In the genomic region with DNA sequence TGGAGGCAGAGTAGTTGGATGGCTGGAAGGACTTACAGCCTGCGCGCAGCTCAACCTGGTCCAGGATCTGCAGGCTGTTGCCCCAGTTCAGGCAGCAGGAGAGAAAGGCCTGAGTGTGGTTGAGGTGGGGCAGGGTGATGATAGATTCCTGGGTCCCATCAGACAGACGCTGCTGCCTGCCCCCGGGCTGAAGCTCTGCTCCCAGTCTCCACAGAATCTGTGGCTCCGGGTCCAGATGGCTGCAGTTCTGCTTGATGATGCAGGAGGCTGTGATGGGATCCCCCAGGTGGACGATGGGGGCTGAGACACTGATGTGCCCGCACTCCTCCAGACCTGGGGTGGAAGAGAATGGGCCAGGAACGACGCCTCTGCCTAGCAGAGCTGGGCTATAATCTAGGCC, we compare ENCODE assay signal across 25 cellular contexts. TPM values are rescaled to one million over a fixed set of nuclear protein-coding genes. Genes with fewer than 3 reads are reported as not detected.
DNase-seq lines count a peak whose midpoint lies in the region; ATAC-seq, FAIRE-seq and TF ChIP-seq lines count a peak whose summit lies in the region.
"Had no signal": no experiment of that assay in that cellular context is flagged by ENCODE, and none has a peak within 500 bp of the region (broad histone marks: within the 10 kb centered on the region; RNA-seq: fewer than 3 reads in every experiment).

No MANE protein-coding gene starts in this region.

- no peak for TF ChIP-seq POLR2A in H1 (IDR thresholded peaks at IDR 0.05; ENCODE audit: control extremely low read depth in 1 of 2, low read depth in 2 of 2, low read length in 2 of 2)

- intact Hi-C loops in upper lobe of right lung (cut with DNase I) = no loop called here

- ATAC-seq in SK-N-SH treated with all-trans-retinoic acid at 6 μM for 48 hours (no peak; the same call in 2 of the 3 replicates), upper lobe of right lung (no peak)
- ATAC-seq in stimulated activated naive CD8-positive, alpha-beta T cell treated with anti-CD3 and anti-CD28 coated beads, Interleukin-15, amount 100 ng/mL, for 72 hours = no peak
- ATAC-seq: A549; CD8-positive, alpha-beta T cell; HepG2; PC-3; T-cell had no signal

- H2BK12ac ChIP-seq in H1 (ENCODE audit: low read depth, low read length) = no peak overlapping the region

- H3K9me2 ChIP-seq in SK-N-SH (no peaks in the 10 kb centered on the region), neural cell (ENCODE audit: insufficient read depth, low read length) (no peaks in the 10 kb centered on the region)

- H3K56ac ChIP-seq in H1 (replicated peaks; ENCODE audit: insufficient read length, low read depth, low read length) = no peak overlapping the region

- TF ChIP-seq EP300 in SK-N-SH (IDR thresholded peaks at IDR 0.05; ENCODE audit: borderline replicate concordance in 1 of 2, low read depth in 1 of 2, low read length in 1 of 2) (peak in 1 of 2 experiments; percentile 45; a peak in 1 of 4 replicates), H1 (IDR thresholded peaks at IDR 0.05; ENCODE audit: borderline replicate concordance in 1 of 2, low read depth in 2 of 2, low read length in 2 of 2) (no peak), neural cell (conservative IDR thresholded peaks at IDR 0.05; ENCODE audit: poor library complexity, severe bottlenecking) (no peak)

- no peaks in the 10 kb centered on the region for H3K36me3 Mint-ChIP-seq in progenitor cell of endocrine pancreas (ENCODE audit: insufficient read depth)
- H3K36me3 Mint-ChIP-seq: CD8-positive, alpha-beta T cell; T-cell had no signal

- H3K27ac ChIP-seq in SK-N-SH (ENCODE audit: low read depth in 2 of 2, low read length in 1 of 2) = peak overlapping the region in 1 of 2 experiments; percentile 75; a peak in 2 of 4 replicates
- H3K27ac ChIP-seq in H1 (ENCODE audit: low read depth, low read length) = no peak overlapping the region
- H3K27ac ChIP-seq in neural cell (ENCODE audit: low read length) = no peak overlapping the region
- no peak overlapping the region for H3K27ac ChIP-seq in upper lobe of right lung
- H3K27ac ChIP-seq: A549 had no signal

- no peak overlapping the region for H2BK15ac ChIP-seq in H1 (ENCODE audit: low read length)

- H4K20me1 ChIP-seq in SK-N-SH (ENCODE audit: insufficient read depth) (no peaks in the 10 kb centered on the region), H1 (replicated peaks in 1 of 2; ENCODE audit: control insufficient read depth in 1 of 2, insufficient read depth in 2 of 2, low read length in 2 of 2) (no peaks in the 10 kb centered on the region), neural cell (ENCODE audit: insufficient read depth) (no peaks in the 10 kb centered on the region)

- TF ChIP-seq RAD21 in SK-N-SH (IDR thresholded peaks at IDR 0.05; ENCODE audit: low read length) (no peak), H1 (IDR thresholded peaks at IDR 0.05 in 1 of 2, conservative IDR thresholded peaks at IDR 0.05 in 1 of 2; ENCODE audit: low read depth in 2 of 2, low read length in 2 of 2) (no peak), neural cell (conservative IDR thresholded peaks at IDR 0.05) (no peak)

- peaks cover 0 to 10% of the 10 kb centered on the region in 2 experiments; a peak in 1 of 4 replicates for H3K4me1 ChIP-seq in SK-N-SH (ENCODE audit: control insufficient read depth in 1 of 2, insufficient read depth in 2 of 2, low read depth in 1 of 2, low read length in 1 of 2)
- H3K4me1 ChIP-seq in H1 (replicated peaks in 1 of 4; ENCODE audit: control insufficient read depth in 3 of 4, insufficient read depth in 4 of 4, low read length in 3 of 4) = no peaks in the 10 kb centered on the region
- H3K4me1 ChIP-seq in upper lobe of right lung = no peaks in the 10 kb centered on the region
- H3K4me1 ChIP-seq: A549, Caco-2 had no signal

- WGBS in SK-N-SH (ENCODE audit: low lambda C conversion rate) = 66% methylated on average over 7 of the region's 9 CpGs
- WGBS in H1 (ENCODE audit: extremely low coverage in 1 of 2, insufficient coverage in 1 of 2, insufficient read length in 1 of 2, insufficient replicate concordance in 2 of 2, low coverage in 1 of 2, low lambda C conversion rate in 2 of 2, missing lambda C conversion rate in 1 of 2), 2 experiments = 86% methylated on average over 9 of the region's 9 CpGs; no CpG with 5 or more reads in 1 of the 2 experiments

- no peaks in the 10 kb centered on the region for H3K36me3 ChIP-seq in SK-N-SH (replicated peaks in 1 of 2; ENCODE audit: control insufficient read depth in 1 of 2, insufficient read depth in 2 of 2, low read length in 1 of 2)
- H3K36me3 ChIP-seq in H1 (ENCODE audit: control insufficient read depth in 2 of 4, insufficient read depth in 4 of 4, low read length in 3 of 4) = no peaks in the 10 kb centered on the region
- no peaks in the 10 kb centered on the region for H3K36me3 ChIP-seq in neural cell (ENCODE audit: insufficient read depth, low read length)
- no peaks in the 10 kb centered on the region for H3K36me3 ChIP-seq in upper lobe of right lung

- CTCF ChIA-PET in SK-N-SH (lab: Yijun Ruan, JAX) = interaction anchor here (0.8 kb wide), 1 partner anchor 11 kb away, joined by 3 read pairs; the partner anchor contains the start of gene MRPS15
- CTCF ChIA-PET in H1 (lab: Charles Lee; ENCODE audit: partially characterized antibody) = interaction anchor here (1.1 kb wide), 1 partner anchor 396 kb away, joined by 3 read pairs; no protein-coding TSS in a partner anchor

- no peak overlapping the region for H2BK120ac ChIP-seq in H1 (replicated peaks; ENCODE audit: low read depth, low read length)

- no peak overlapping the region for H3K4ac ChIP-seq in H1 (replicated peaks; ENCODE audit: insufficient read length, low read depth, low read length)

- H4K8ac ChIP-seq in H1 (ENCODE audit: extremely low read depth, insufficient read depth, low read length) = peak overlapping the region; percentile 28; the same call in 1 of the 2 replicates

- H2AFZ ChIP-seq in SK-N-SH (ENCODE audit: low read depth) (no peak overlapping the region), H1 (ENCODE audit: low read length) (0 out of 2 replicates have a peak overlapping the region, but pooled peaks have one; percentile 71), neural cell (ENCODE audit: low read depth, low read length) (no peak overlapping the region)

- H2BK5ac ChIP-seq in H1 (ENCODE audit: low read depth, low read length) = no peak overlapping the region

- no peaks in the 10 kb centered on the region for H3K9me3 Mint-ChIP-seq in progenitor cell of endocrine pancreas (ENCODE audit: low read depth)
- H3K9me3 Mint-ChIP-seq in stimulated activated naive CD8-positive, alpha-beta T cell treated with anti-CD3 and anti-CD28 coated beads, Interleukin-15, amount 100 ng/mL, for 72 hours = no peaks in the 10 kb centered on the region
- H3K9me3 Mint-ChIP-seq: CD8-positive, alpha-beta T cell; T-cell had no signal

- DNase-seq in SK-N-SH = peak; percentile 83
- no peak for DNase-seq in H1 (ENCODE audit: low read depth in 1 of 2, low spot score in 2 of 2)
- DNase-seq in upper lobe of right lung = peak; percentile 53
- no peak for DNase-seq in progenitor cell of endocrine pancreas (ENCODE audit: low spot score, unreplicated experiment)
- DNase-seq in stimulated activated naive CD8-positive, alpha-beta T cell treated with anti-CD3 and anti-CD28 coated beads, Interleukin-15, amount 100 ng/mL, for 72 hours = no peak
- DNase-seq: AML-193; C1 segment of cervical spinal cord; Caco-2; CD8-positive, alpha-beta T cell; DMS79 treated with DMSO at 0.1 percent for 48 hours; Karpas-422; NCI-H1092; NCI-H1417 treated with DMSO at 0.1 percent for 48 hours; NCI-H1694 treated with DMSO at 0.1 percent for 48 hours; NCI-H2081 treated with DMSO at 0.1 percent for 48 hours; NCI-H446 treated with DMSO at 0.1 percent for 48 hours; NK-92 treated with Interleukin-12 subunit alpha and Interleukin-12 subunit beta, amount 100 ng/mL, for 24 hours; PC-3; T-cell had no signal

- H3K79me1 ChIP-seq in H1 (ENCODE audit: low read depth, low read length) = no peaks in the 10 kb centered on the region

- no peaks in the 10 kb centered on the region for H3K9me3 ChIP-seq in SK-N-SH
- no peaks in the 10 kb centered on the region for H3K9me3 ChIP-seq in H1 (ENCODE audit: insufficient read depth in 2 of 2, low read depth in 1 of 2, low read length in 1 of 2)
- no peaks in the 10 kb centered on the region for H3K9me3 ChIP-seq in neural cell (ENCODE audit: low read length)
- no peaks in the 10 kb centered on the region for H3K9me3 ChIP-seq in upper lobe of right lung
- H3K9me3 ChIP-seq: A549, Caco-2 had no signal

- POLR2A ChIA-PET in SK-N-SH (lab: Yijun Ruan, JAX) = interaction anchor here (1.3 to 2.1 kb wide), 2 partner anchors 11 to 25 kb away, joined by 3 to 8 read pairs; partner anchors contain the start of genes MRPS15 and OSCP1
- POLR2A ChIA-PET in H1 (lab: Charles Lee; ENCODE audit: partially characterized antibody) = interaction anchor here (1.0 to 2.8 kb wide), 2 partner anchors 10 to 11 kb away, joined by 3 to 11 read pairs; partner anchors contain the start of gene MRPS15

- H3K27me3 Mint-ChIP-seq in progenitor cell of endocrine pancreas = no peaks in the 10 kb centered on the region
- H3K27me3 Mint-ChIP-seq in stimulated activated naive CD8-positive, alpha-beta T cell treated with anti-CD3 and anti-CD28 coated beads, Interleukin-15, amount 100 ng/mL, for 72 hours = no peaks in the 10 kb centered on the region
- H3K27me3 Mint-ChIP-seq: T-cell had no signal

- no peak overlapping the region for H3K23ac ChIP-seq in H1 (ENCODE audit: insufficient read length)

- H3K27me3 ChIP-seq in SK-N-SH (ENCODE audit: insufficient read depth) (no peaks in the 10 kb centered on the region), H1 (replicated peaks in 1 of 4; ENCODE audit: control insufficient read depth in 3 of 4, extremely low read depth in 1 of 4, insufficient read depth in 3 of 4, low read length in 3 of 4) (0 out of 7 replicates have a peak, but pooled peaks cover 0 to 2% (median 0%) of the 10 kb centered on the region in 4 experiments), neural cell (ENCODE audit: insufficient read depth, low read depth, low read length) (no peaks in the 10 kb centered on the region), upper lobe of right lung (no peaks in the 10 kb centered on the region)

- no peak overlapping the region for H4K5ac ChIP-seq in H1 (ENCODE audit: insufficient read length, low read depth, low read length)

- H3K4me2 ChIP-seq in SK-N-SH (no peak overlapping the region), H1 (ENCODE audit: insufficient read depth in 1 of 2, low read depth in 2 of 2, low read length in 2 of 2) (no peak overlapping the region), neural cell (ENCODE audit: low read length) (no peak overlapping the region)
- H3K4me2 ChIP-seq: A549 had no signal

- H3K79me2 ChIP-seq in SK-N-SH (ENCODE audit: insufficient read depth) = no peaks in the 10 kb centered on the region
- H3K79me2 ChIP-seq in H1 (ENCODE audit: control insufficient read depth in 1 of 2, insufficient read depth in 2 of 2, low read length in 2 of 2) = no peaks in the 10 kb centered on the region
- no peaks in the 10 kb centered on the region for H3K79me2 ChIP-seq in neural cell (replicated peaks; ENCODE audit: insufficient read depth, low read length)

- no peak overlapping the region for H4K91ac ChIP-seq in H1 (replicated peaks; ENCODE audit: insufficient read length, low read length)

- H2BK20ac ChIP-seq in H1 (ENCODE audit: low read length) = no peak overlapping the region

- no peak overlapping the region for H3K4me3 Mint-ChIP-seq in progenitor cell of endocrine pancreas (ENCODE audit: low read depth)
- H3K4me3 Mint-ChIP-seq in stimulated activated naive CD8-positive, alpha-beta T cell treated with anti-CD3 and anti-CD28 coated beads, Interleukin-15, amount 100 ng/mL, for 72 hours = no peak overlapping the region
- H3K4me3 Mint-ChIP-seq: CD8-positive, alpha-beta T cell; T-cell had no signal

- H3K9ac ChIP-seq in SK-N-SH = no peak overlapping the region
- no peak overlapping the region for H3K9ac ChIP-seq in H1 (replicated peaks in 1 of 4; ENCODE audit: extremely low read depth in 1 of 4, low read depth in 3 of 4, low read length in 3 of 4)
- H3K9ac ChIP-seq in neural cell (ENCODE audit: low read length) = peak overlapping the region; percentile 0

- no peaks in the 10 kb centered on the region for H3K23me2 ChIP-seq in H1 (ENCODE audit: low read depth, low read length)

- H3F3A ChIP-seq in SK-N-SH (replicated peaks; ENCODE audit: insufficient read depth) (no peaks in the 10 kb centered on the region), neural cell (ENCODE audit: insufficient read depth, low read length, poor library complexity, severe bottlenecking) (no peaks in the 10 kb centered on the region)

- no peak overlapping the region for H3K27ac Mint-ChIP-seq in progenitor cell of endocrine pancreas
- H3K27ac Mint-ChIP-seq in stimulated activated naive CD8-positive, alpha-beta T cell treated with anti-CD3 and anti-CD28 coated beads, Interleukin-15, amount 100 ng/mL, for 72 hours = no peak overlapping the region
- H3K27ac Mint-ChIP-seq: CD8-positive, alpha-beta T cell; T-cell had no signal

- H3K4me1 Mint-ChIP-seq in progenitor cell of endocrine pancreas (ENCODE audit: low read depth) = peaks cover 8% of the 10 kb centered on the region
- H3K4me1 Mint-ChIP-seq in stimulated activated naive CD8-positive, alpha-beta T cell treated with anti-CD3 and anti-CD28 coated beads, Interleukin-15, amount 100 ng/mL, for 72 hours = no peaks in the 10 kb centered on the region
- H3K4me1 Mint-ChIP-seq: T-cell had no signal

- H2AK5ac ChIP-seq in H1 (ENCODE audit: low read depth, low read length) = no peak overlapping the region

- H3K14ac ChIP-seq in H1 (ENCODE audit: insufficient read length) = no peak overlapping the region

- no peak for FAIRE-seq in H1 (lab: Jason Lieb, UNC)
- FAIRE-seq: A549, H54, HepG2 had no signal

- H3K18ac ChIP-seq in H1 (ENCODE audit: extremely low read depth, low read length) = no peak overlapping the region

- TF ChIP-seq CTCF in SK-N-SH (IDR thresholded peaks at IDR 0.05) (no peak), H1 (IDR thresholded peaks at IDR 0.05; ENCODE audit: control extremely low read depth in 1 of 3, insufficient read depth in 1 of 3, low read depth in 1 of 3, low read length in 3 of 3) (no peak), neural cell (IDR thresholded peaks at IDR 0.05; ENCODE audit: poor library complexity, severe bottlenecking) (no peak), upper lobe of right lung (IDR thresholded peaks at IDR 0.05) (no peak), progenitor cell of endocrine pancreas (IDR thresholded peaks at IDR 0.05; ENCODE audit: unreplicated experiment) (no peak)

- H3K4me3 ChIP-seq in SK-N-SH (ENCODE audit: low read depth in 2 of 2, low read length in 1 of 2) (no peak overlapping the region), H1 (ENCODE audit: extremely low read depth in 1 of 4, insufficient read depth in 2 of 4, low read depth in 3 of 4, low read length in 4 of 4) (no peak overlapping the region), neural cell (ENCODE audit: low read length) (no peak overlapping the region), upper lobe of right lung (no peak overlapping the region)
- H3K4me3 ChIP-seq: A549 had no signal

RNA-seq across cellular contexts. Expression of gene CSF3R, which starts 7.4 kb away (rescaled TPM):
- polyA plus RNA-seq in SK-N-SH (2012; rRNA removed) (not detected in 2 replicates), H1 (2011; rRNA removed) (not detected in 2 replicates), neural cell (not detected in 2 replicates)
- under 0.01 TPM in 1 of 2 replicates, not detected in the other for polyA plus RNA-seq in SK-N-SH (2012; cell fraction: cytosol; rRNA removed)
- 0.01 TPM in 1 of 2 replicates, not detected in the other for polyA plus RNA-seq in SK-N-SH (2012; cell fraction: nucleus; rRNA removed)
- not detected in 2 replicates for total RNA-seq in H1 (2021; fragmentation: NEBNext Ultra II Directional; extraction: Animal tissue kit (Norgen Biotek cat#: 25700))
- not detected for polyA plus RNA-seq in H1 (2011; cell fraction: cytosol; rRNA removed)
- 0.04 TPM for polyA plus RNA-seq in H1 (2011; cell fraction: nucleus; rRNA removed)
- polyA plus RNA-seq in H1 (2012, experiment 1 of 2) = 0.12 TPM in 1 of 4 replicates, not detected in the others
- not detected for polyA plus RNA-seq in H1 (2012, experiment 2 of 2)
- not detected for polyA plus RNA-seq in H1 (2013, experiment 1 of 2)
- not detected for polyA plus RNA-seq in H1 (2013, experiment 2 of 2)
- polyA minus RNA-seq in H1 (2011; rRNA and poly(A)+ RNA removed) = not detected in 2 replicates
- polyA minus RNA-seq in H1 (2011; cell fraction: cytosol; rRNA and poly(A)+ RNA removed) = not detected
- not detected for polyA minus RNA-seq in H1 (2011; cell fraction: nucleus; rRNA and poly(A)+ RNA removed)
- polyA minus RNA-seq in neural cell = not detected in 2 replicates
- total RNA-seq in upper lobe of right lung (202 TPM), progenitor cell of endocrine pancreas (4.2 and 5.5 TPM in 2 replicates)
- total RNA-seq: HT1080, PC-3 had no signal
- polyA plus RNA-seq: A549 had no signal

RNA-seq across cellular contexts. Expression of gene MRPS15, which starts 11.2 kb away (rescaled TPM):
- polyA plus RNA-seq in SK-N-SH (2012; rRNA removed) = 64.2 and 75.1 TPM in 2 replicates
- 85.3 and 93.6 TPM in 2 replicates for polyA plus RNA-seq in SK-N-SH (2012; cell fraction: cytosol; rRNA removed)
- 39.3 and 42.8 TPM in 2 replicates for polyA plus RNA-seq in SK-N-SH (2012; cell fraction: nucleus; rRNA removed)
- 129 and 130 TPM in 2 replicates for total RNA-seq in H1 (2021; fragmentation: NEBNext Ultra II Directional; extraction: Animal tissue kit (Norgen Biotek cat#: 25700))
- polyA plus RNA-seq in H1 (2011; rRNA removed) = 53.0 and 53.6 TPM in 2 replicates
- 93.7 TPM for polyA plus RNA-seq in H1 (2011; cell fraction: cytosol; rRNA removed)
- polyA plus RNA-seq in H1 (2011; cell fraction: nucleus; rRNA removed) = 52.9 TPM
- 97.0 to 108 TPM (median 100 TPM) in 4 replicates for polyA plus RNA-seq in H1 (2012, experiment 1 of 2)
- polyA plus RNA-seq in H1 (2012, experiment 2 of 2) = 119 TPM
- polyA plus RNA-seq in H1 (2013, experiment 1 of 2) = 161 TPM
- 167 TPM for polyA plus RNA-seq in H1 (2013, experiment 2 of 2)
- polyA minus RNA-seq in H1 (2011; rRNA and poly(A)+ RNA removed) = 24.3 and 24.6 TPM in 2 replicates
- 27.2 TPM for polyA minus RNA-seq in H1 (2011; cell fraction: cytosol; rRNA and poly(A)+ RNA removed)
- 26.8 TPM for polyA minus RNA-seq in H1 (2011; cell fraction: nucleus; rRNA and poly(A)+ RNA removed)
- polyA plus RNA-seq in neural cell = 64.7 and 65.6 TPM in 2 replicates
- 17.5 and 22.7 TPM in 2 replicates for polyA minus RNA-seq in neural cell
- 65.0 TPM for total RNA-seq in upper lobe of right lung
- 72.0 and 76.4 TPM in 2 replicates for total RNA-seq in progenitor cell of endocrine pancreas

RNA-seq across cellular contexts. Expression of gene OSCP1, which starts 25.1 kb away (rescaled TPM):
- 11.9 and 15.2 TPM in 2 replicates for polyA plus RNA-seq in SK-N-SH (2012; rRNA removed)
- polyA plus RNA-seq in SK-N-SH (2012; cell fraction: cytosol; rRNA removed) = 13.2 TPM in 2 replicates
- polyA plus RNA-seq in SK-N-SH (2012; cell fraction: nucleus; rRNA removed) = 14.2 and 14.4 TPM in 2 replicates
- 1.4 and 1.8 TPM in 2 replicates for total RNA-seq in H1 (2021; fragmentation: NEBNext Ultra II Directional; extraction: Animal tissue kit (Norgen Biotek cat#: 25700))
- 3.2 and 3.3 TPM in 2 replicates for polyA plus RNA-seq in H1 (2011; rRNA removed)
- polyA plus RNA-seq in H1 (2011; cell fraction: cytosol; rRNA removed) = 2.4 TPM
- 1.9 TPM for polyA plus RNA-seq in H1 (2011; cell fraction: nucleus; rRNA removed)
- polyA plus RNA-seq in H1 (2012, experiment 1 of 2) = 2.8 to 4.8 TPM (median 4.1 TPM) in 4 replicates
- polyA plus RNA-seq in H1 (2012, experiment 2 of 2) = 3.5 TPM
- 2.0 TPM for polyA plus RNA-seq in H1 (2013, experiment 1 of 2)
- 2.2 TPM for polyA plus RNA-seq in H1 (2013, experiment 2 of 2)
- 1.7 and 4.6 TPM in 2 replicates for polyA minus RNA-seq in H1 (2011; rRNA and poly(A)+ RNA removed)
- polyA minus RNA-seq in H1 (2011; cell fraction: cytosol; rRNA and poly(A)+ RNA removed) = 0.81 TPM
- 4.4 TPM for polyA minus RNA-seq in H1 (2011; cell fraction: nucleus; rRNA and poly(A)+ RNA removed)
- 16.2 and 20.7 TPM in 2 replicates for polyA plus RNA-seq in neural cell
- polyA minus RNA-seq in neural cell = 22.2 and 25.6 TPM in 2 replicates
- total RNA-seq in upper lobe of right lung = 8.2 TPM
- total RNA-seq in progenitor cell of endocrine pancreas = 18.2 and 21.0 TPM in 2 replicates

Comparison
In these comparisons a context has a peak if more than half of its experiments do, and no peak if none do; other contexts are left out.
1. DNase-seq: peak in SK-N-SH (single experiment) and upper lobe of right lung (single experiment); none in H1 (0 of 2), progenitor cell of endocrine pancreas (single experiment) and stimulated activated naive CD8-positive, alpha-beta T cell treated with anti-CD3 and anti-CD28 coated beads, Interleukin-15, amount 100 ng/mL, for 72 hours (0 of 2).
2. RNA of gene CSF3R, which starts 7.4 kb away (total RNA-seq): 202 TPM in upper lobe of right lung (single experiment); 4.2 to 5.5 TPM in progenitor cell of endocrine pancreas and not detected in H1; every median in the first group is over 10 times any median in the second.